In the genomic region with DNA sequence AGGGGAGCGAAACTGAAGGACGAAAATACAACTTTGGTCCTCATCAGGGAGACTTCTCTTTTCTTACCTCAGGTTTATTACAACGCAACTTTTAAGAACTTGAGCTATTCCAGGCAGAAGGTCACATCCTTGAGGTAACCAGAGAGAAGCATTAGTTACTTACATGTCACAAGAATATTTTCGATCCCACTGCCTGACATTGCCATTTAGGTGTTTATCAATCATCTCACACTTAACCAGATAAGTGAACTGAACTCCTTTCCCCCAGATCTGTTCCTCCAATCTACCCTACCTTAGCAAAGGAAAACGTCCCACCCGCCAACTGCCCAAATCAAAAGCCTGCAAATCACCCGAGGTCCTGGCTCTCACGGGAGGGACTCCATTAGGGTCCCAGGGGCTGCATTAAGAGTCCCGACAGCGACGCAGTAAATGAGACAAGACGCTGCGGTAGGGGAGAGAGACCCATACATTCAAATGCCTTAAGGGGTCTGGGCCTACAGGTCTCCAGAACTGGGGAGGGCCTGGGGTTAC, we compare ENCODE assay signal across 1 cellular context.
TF ChIP-seq lines count a peak whose summit lies in the region.

No MANE protein-coding gene starts in this region.

TF ChIP-seq in HepG2, 621 proteins besides CTCF, POLR2A, EP300 and RAD21:
- no peak for TF ChIP-seq FOXK1 (CRISPR knock-in tag; IDR thresholded peaks at IDR 0.05; ENCODE audit: borderline replicate concordance, low read depth)
- TF ChIP-seq HNRNPK (IDR thresholded peaks at IDR 0.05; ENCODE audit: low read depth, low read length, poor library complexity, severe bottlenecking): no peak
- TF ChIP-seq ARNTL (CRISPR knock-in tag; IDR thresholded peaks at IDR 0.05): no peak
- TF ChIP-seq RFX5 (IDR thresholded peaks at IDR 0.05; ENCODE audit: low read depth, low read length): no peak
- no peak for TF ChIP-seq ZNF549 (CRISPR knock-in tag; IDR thresholded peaks at IDR 0.05)
- TF ChIP-seq ISL2 (CRISPR knock-in tag; IDR thresholded peaks at IDR 0.05): no peak
- TF ChIP-seq, protein P1, sequence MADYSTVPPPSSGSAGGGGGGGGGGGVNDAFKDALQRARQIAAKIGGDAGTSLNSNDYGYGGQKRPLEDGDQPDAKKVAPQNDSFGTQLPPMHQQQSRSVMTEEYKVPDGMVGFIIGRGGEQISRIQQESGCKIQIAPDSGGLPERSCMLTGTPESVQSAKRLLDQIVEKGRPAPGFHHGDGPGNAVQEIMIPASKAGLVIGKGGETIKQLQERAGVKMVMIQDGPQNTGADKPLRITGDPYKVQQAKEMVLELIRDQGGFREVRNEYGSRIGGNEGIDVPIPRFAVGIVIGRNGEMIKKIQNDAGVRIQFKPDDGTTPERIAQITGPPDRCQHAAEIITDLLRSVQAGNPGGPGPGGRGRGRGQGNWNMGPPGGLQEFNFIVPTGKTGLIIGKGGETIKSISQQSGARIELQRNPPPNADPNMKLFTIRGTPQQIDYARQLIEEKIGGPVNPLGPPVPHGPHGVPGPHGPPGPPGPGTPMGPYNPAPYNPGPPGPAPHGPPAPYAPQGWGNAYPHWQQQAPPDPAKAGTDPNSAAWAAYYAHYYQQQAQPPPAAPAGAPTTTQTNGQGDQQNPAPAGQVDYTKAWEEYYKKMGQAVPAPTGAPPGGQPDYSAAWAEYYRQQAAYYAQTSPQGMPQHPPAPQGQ (CRISPR knock-in tag; IDR thresholded peaks at IDR 0.05; ENCODE audit: borderline replicate concordance): no peak
- TF ChIP-seq ZNF761 (CRISPR knock-in tag; conservative IDR thresholded peaks at IDR 0.05): no peak
- TF ChIP-seq HDAC1 (CRISPR knock-in tag; IDR thresholded peaks at IDR 0.05): no peak
- no peak for TF ChIP-seq CBX1 (IDR thresholded peaks at IDR 0.05; ENCODE audit: low read depth)
- TF ChIP-seq ZNF572 (CRISPR knock-in tag; IDR thresholded peaks at IDR 0.05): no peak
